In the genomic region with DNA sequence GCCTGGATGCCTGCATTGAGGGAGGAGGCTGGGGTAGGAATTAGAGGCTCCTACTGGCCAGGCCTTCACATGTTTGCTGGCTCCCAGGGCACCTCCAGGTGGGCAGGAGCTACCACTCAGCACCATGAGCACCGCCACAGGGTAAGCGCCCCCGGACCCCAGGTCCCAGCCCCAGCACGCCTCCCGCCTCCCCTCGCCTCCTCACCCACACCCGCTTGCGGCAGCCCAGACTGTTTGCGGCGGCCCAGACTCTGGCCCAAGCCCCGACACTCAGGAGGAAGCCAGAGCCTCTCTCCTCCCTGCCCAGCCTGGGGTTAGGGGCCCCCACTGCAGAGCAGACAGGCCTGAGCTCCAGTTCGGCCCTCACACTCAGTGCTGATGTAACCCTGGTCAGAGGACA, we compare ENCODE assay signal across 1 cellular context.
TF ChIP-seq lines count a peak whose summit lies in the region.

No MANE protein-coding gene starts in this region.

TF ChIP-seq in H1, 55 proteins besides CTCF, POLR2A, EP300 and RAD21:
- TF ChIP-seq YY1 (IDR thresholded peaks at IDR 0.05; ENCODE audit: low read depth, low read length) (no peak), KDM5A (IDR thresholded peaks at IDR 0.05; ENCODE audit: low read length) (no peak), CTBP2 (IDR thresholded peaks at IDR 0.05; ENCODE audit: borderline replicate concordance, insufficient read depth, insufficient read length, low read length) (no peak), SP1 (IDR thresholded peaks at IDR 0.05; ENCODE audit: low read depth, low read length) (no peak), JUN (IDR thresholded peaks at IDR 0.05; ENCODE audit: low read depth, low read length) (no peak), CEBPB (IDR thresholded peaks at IDR 0.05; ENCODE audit: low read depth, low read length) (no peak), GABPA (IDR thresholded peaks at IDR 0.05; ENCODE audit: borderline replicate concordance, insufficient read depth, low read length) (no peak), KDM4A (IDR thresholded peaks at IDR 0.05; ENCODE audit: low read depth, low read length, severe bottlenecking) (no peak), RNF2 (IDR thresholded peaks at IDR 0.05; ENCODE audit: borderline replicate concordance, low read depth, low read length, missing control alignments, poor library complexity, severe bottlenecking) (no peak), MAFK (IDR thresholded peaks at IDR 0.05; ENCODE audit: low read depth, low read length) (no peak), BRCA1 (IDR thresholded peaks at IDR 0.05; ENCODE audit: low read depth, low read length) (no peak), HDAC6 (IDR thresholded peaks at IDR 0.05; ENCODE audit: low read depth, low read length) (no peak), GTF2F1 (IDR thresholded peaks at IDR 0.05; ENCODE audit: borderline replicate concordance, low read depth, low read length) (no peak), SIN3A (conservative IDR thresholded peaks at IDR 0.05 in 1 of 2, IDR thresholded peaks at IDR 0.05 in 1 of 2; ENCODE audit: low read depth in 1 of 2, low read length in 2 of 2) (no peak), SIRT6 (IDR thresholded peaks at IDR 0.05; ENCODE audit: low read length) (no peak), SAP30 (IDR thresholded peaks at IDR 0.05; ENCODE audit: insufficient read depth, insufficient replicate concordance, low read length) (no peak)
- TF ChIP-seq, protein P1, sequence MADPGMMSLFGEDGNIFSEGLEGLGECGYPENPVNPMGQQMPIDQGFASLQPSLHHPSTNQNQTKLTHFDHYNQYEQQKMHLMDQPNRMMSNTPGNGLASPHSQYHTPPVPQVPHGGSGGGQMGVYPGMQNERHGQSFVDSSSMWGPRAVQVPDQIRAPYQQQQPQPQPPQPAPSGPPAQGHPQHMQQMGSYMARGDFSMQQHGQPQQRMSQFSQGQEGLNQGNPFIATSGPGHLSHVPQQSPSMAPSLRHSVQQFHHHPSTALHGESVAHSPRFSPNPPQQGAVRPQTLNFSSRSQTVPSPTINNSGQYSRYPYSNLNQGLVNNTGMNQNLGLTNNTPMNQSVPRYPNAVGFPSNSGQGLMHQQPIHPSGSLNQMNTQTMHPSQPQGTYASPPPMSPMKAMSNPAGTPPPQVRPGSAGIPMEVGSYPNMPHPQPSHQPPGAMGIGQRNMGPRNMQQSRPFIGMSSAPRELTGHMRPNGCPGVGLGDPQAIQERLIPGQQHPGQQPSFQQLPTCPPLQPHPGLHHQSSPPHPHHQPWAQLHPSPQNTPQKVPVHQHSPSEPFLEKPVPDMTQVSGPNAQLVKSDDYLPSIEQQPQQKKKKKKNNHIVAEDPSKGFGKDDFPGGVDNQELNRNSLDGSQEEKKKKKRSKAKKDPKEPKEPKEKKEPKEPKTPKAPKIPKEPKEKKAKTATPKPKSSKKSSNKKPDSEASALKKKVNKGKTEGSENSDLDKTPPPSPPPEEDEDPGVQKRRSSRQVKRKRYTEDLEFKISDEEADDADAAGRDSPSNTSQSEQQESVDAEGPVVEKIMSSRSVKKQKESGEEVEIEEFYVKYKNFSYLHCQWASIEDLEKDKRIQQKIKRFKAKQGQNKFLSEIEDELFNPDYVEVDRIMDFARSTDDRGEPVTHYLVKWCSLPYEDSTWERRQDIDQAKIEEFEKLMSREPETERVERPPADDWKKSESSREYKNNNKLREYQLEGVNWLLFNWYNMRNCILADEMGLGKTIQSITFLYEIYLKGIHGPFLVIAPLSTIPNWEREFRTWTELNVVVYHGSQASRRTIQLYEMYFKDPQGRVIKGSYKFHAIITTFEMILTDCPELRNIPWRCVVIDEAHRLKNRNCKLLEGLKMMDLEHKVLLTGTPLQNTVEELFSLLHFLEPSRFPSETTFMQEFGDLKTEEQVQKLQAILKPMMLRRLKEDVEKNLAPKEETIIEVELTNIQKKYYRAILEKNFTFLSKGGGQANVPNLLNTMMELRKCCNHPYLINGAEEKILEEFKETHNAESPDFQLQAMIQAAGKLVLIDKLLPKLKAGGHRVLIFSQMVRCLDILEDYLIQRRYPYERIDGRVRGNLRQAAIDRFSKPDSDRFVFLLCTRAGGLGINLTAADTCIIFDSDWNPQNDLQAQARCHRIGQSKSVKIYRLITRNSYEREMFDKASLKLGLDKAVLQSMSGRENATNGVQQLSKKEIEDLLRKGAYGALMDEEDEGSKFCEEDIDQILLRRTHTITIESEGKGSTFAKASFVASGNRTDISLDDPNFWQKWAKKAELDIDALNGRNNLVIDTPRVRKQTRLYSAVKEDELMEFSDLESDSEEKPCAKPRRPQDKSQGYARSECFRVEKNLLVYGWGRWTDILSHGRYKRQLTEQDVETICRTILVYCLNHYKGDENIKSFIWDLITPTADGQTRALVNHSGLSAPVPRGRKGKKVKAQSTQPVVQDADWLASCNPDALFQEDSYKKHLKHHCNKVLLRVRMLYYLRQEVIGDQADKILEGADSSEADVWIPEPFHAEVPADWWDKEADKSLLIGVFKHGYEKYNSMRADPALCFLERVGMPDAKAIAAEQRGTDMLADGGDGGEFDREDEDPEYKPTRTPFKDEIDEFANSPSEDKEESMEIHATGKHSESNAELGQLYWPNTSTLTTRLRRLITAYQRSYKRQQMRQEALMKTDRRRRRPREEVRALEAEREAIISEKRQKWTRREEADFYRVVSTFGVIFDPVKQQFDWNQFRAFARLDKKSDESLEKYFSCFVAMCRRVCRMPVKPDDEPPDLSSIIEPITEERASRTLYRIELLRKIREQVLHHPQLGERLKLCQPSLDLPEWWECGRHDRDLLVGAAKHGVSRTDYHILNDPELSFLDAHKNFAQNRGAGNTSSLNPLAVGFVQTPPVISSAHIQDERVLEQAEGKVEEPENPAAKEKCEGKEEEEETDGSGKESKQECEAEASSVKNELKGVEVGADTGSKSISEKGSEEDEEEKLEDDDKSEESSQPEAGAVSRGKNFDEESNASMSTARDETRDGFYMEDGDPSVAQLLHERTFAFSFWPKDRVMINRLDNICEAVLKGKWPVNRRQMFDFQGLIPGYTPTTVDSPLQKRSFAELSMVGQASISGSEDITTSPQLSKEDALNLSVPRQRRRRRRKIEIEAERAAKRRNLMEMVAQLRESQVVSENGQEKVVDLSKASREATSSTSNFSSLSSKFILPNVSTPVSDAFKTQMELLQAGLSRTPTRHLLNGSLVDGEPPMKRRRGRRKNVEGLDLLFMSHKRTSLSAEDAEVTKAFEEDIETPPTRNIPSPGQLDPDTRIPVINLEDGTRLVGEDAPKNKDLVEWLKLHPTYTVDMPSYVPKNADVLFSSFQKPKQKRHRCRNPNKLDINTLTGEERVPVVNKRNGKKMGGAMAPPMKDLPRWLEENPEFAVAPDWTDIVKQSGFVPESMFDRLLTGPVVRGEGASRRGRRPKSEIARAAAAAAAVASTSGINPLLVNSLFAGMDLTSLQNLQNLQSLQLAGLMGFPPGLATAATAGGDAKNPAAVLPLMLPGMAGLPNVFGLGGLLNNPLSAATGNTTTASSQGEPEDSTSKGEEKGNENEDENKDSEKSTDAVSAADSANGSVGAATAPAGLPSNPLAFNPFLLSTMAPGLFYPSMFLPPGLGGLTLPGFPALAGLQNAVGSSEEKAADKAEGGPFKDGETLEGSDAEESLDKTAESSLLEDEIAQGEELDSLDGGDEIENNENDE (IDR thresholded peaks at IDR 0.05; ENCODE audit: insufficient replicate concordance, low read length): no peak
- TF ChIP-seq, protein P2, sequence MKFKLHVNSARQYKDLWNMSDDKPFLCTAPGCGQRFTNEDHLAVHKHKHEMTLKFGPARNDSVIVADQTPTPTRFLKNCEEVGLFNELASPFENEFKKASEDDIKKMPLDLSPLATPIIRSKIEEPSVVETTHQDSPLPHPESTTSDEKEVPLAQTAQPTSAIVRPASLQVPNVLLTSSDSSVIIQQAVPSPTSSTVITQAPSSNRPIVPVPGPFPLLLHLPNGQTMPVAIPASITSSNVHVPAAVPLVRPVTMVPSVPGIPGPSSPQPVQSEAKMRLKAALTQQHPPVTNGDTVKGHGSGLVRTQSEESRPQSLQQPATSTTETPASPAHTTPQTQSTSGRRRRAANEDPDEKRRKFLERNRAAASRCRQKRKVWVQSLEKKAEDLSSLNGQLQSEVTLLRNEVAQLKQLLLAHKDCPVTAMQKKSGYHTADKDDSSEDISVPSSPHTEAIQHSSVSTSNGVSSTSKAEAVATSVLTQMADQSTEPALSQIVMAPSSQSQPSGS (IDR thresholded peaks at IDR 0.05; ENCODE audit: low read length): no peak
